ENCODE assay signal across 8 cellular contexts in the genomic region with DNA sequence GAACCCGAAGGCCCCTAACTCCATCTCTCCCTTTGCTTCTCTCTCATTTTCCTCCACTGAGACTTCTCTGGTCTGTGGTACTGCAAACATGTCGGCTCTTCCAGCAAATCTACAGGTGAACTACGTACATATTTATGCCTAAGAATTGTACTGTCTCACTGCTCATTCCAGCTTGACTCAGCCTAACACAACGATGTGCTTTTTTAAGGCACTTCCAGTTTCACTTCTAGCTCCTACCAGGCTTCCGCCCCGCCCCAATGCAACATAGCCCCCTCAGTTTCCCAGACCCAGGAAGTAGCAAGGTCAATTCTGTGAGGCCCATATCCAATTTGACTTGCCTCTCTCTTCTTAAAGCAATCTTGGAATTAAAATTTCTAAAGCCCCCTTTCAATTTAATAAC.
A peak's percentile ranks its signal among the peaks of the same experiment; 100 is the strongest.
DNase-seq lines count a peak whose midpoint lies in the region; ATAC-seq, FAIRE-seq and TF ChIP-seq lines count a peak whose summit lies in the region.

No MANE protein-coding gene starts in this region.

- TF ChIP-seq POLR2A in esophagus squamous epithelium (IDR thresholded peaks at IDR 0.05): no peak

- peak overlapping the region; percentile 3 for H3K27ac Mint-ChIP-seq in Caco-2 (ENCODE audit: unreplicated experiment)

- ATAC-seq in GM21528 (IDR thresholded peaks at IDR 0.05; ENCODE audit: low FRiP score, unreplicated experiment) (peak; percentile 87), pancreas (peak; percentile 46 to 92 (median 84)), HG03045 (IDR thresholded peaks at IDR 0.05; ENCODE audit: unreplicated experiment) (no peak)

- H3K4me3 Mint-ChIP-seq in Caco-2 (ENCODE audit: unreplicated experiment): no peak overlapping the region

- H3K27ac ChIP-seq in esophagus squamous epithelium (peak overlapping the region; percentile 68 to 84 (median 80)), pancreas (peak overlapping the region; percentile 27 to 56 (median 38))

- peak; percentile 51 for FAIRE-seq in pancreas (lab: Jason Lieb, UNC)

- no peaks in the 10 kb centered on the region for H3K36me3 Mint-ChIP-seq in Caco-2 (ENCODE audit: insufficient read depth, unreplicated experiment)

- intact Hi-C loops in Caco-2 (cut with micrococcal nuclease; ENCODE audit: unreplicated experiment) (no loop called here), esophagus squamous epithelium (cut with DNase I) (no loop called here), pancreas (cut with DNase I) (no loop called here)

- TF ChIP-seq CTCF in Caco-2 (IDR thresholded peaks at IDR 0.05; ENCODE audit: insufficient read depth in 1 of 2, low read depth in 1 of 2, low read length in 1 of 2, severe bottlenecking in 1 of 2, unreplicated experiment in 1 of 2) (no peak), esophagus squamous epithelium (IDR thresholded peaks at IDR 0.05) (no peak), pancreas (IDR thresholded peaks at IDR 0.05) (no peak)

- DNase-seq in Caco-2: no peak
- DNase-seq in MG63: peak; percentile 85
- peak; percentile 40 for DNase-seq in activated T-cell treated with anti-CD3 and anti-CD28 coated beads for 24 hours (ENCODE audit: low read depth)
- no peak for DNase-seq in esophagus squamous epithelium (lab: John Stamatoyannopoulos, UW)
- peak in 1 of 6 donors; percentile 7 for DNase-seq in pancreas
- no peak for DNase-seq in NCI-H510A (lab: John Stamatoyannopoulos, UW)

- no TSS peak for BruUV-seq in Caco-2 (replicated peaks; lab: Mats Ljungman, UMichigan)

- WGBS in esophagus squamous epithelium, 2 donors: 2 to 11% methylated on average over 6 of the region's 6 CpGs
- 47 to 52% methylated on average over 6 of the region's 6 CpGs for WGBS in pancreas, 2 donors

- H3K4me3 ChIP-seq in Caco-2 (ENCODE audit: low read depth, low read length) (no peak overlapping the region), MG63 (peak overlapping the region; percentile 33), esophagus squamous epithelium (peak overlapping the region; percentile 7 to 59 (median 32)), pancreas (peak overlapping the region in 1 of 4 donors; percentile 14)

- H3K36me3 ChIP-seq in Caco-2 (ENCODE audit: control insufficient read depth, insufficient read depth, low read length) (no peaks in the 10 kb centered on the region), MG63 (peaks cover 15% of the 10 kb centered on the region), esophagus squamous epithelium (no peaks in the 10 kb centered on the region), pancreas (no peaks in the 10 kb centered on the region)

- H3K27me3 Mint-ChIP-seq in Caco-2 (ENCODE audit: insufficient read depth, unreplicated experiment): no peaks in the 10 kb centered on the region

- H3K9me3 ChIP-seq in Caco-2: no peaks in the 10 kb centered on the region
- no peaks in the 10 kb centered on the region for H3K9me3 ChIP-seq in MG63
- H3K9me3 ChIP-seq in esophagus squamous epithelium: no peaks in the 10 kb centered on the region
- H3K9me3 ChIP-seq in pancreas: no peaks in the 10 kb centered on the region

- POLR2A ChIA-PET in Caco-2 (lab: Charles Lee): no interaction called here

- no peaks in the 10 kb centered on the region for H3K4me1 Mint-ChIP-seq in Caco-2 (ENCODE audit: low read depth, unreplicated experiment)

- no peaks in the 10 kb centered on the region for H3K9me3 Mint-ChIP-seq in Caco-2 (ENCODE audit: unreplicated experiment)

- CTCF ChIA-PET in Caco-2 (lab: Charles Lee): no interaction called here

- H3K4me1 ChIP-seq in Caco-2: no peaks in the 10 kb centered on the region
- H3K4me1 ChIP-seq in esophagus squamous epithelium: peaks cover 7 to 25% (median 17%) of the 10 kb centered on the region in 3 donors
- peaks cover 0 to 11% (median 5%) of the 10 kb centered on the region in 3 donors for H3K4me1 ChIP-seq in pancreas

- H3K27me3 ChIP-seq in Caco-2 (replicated peaks; ENCODE audit: control insufficient read depth, insufficient read depth, low read length) (no peaks in the 10 kb centered on the region), MG63 (no peaks in the 10 kb centered on the region), esophagus squamous epithelium (no peaks in the 10 kb centered on the region), pancreas (no peaks in the 10 kb centered on the region)

Comparison
In these comparisons a context has a peak if more than half of its experiments do, and no peak if none do; other contexts are left out.
1. DNase-seq: peak in MG63 (single experiment) and activated T-cell treated with anti-CD3 and anti-CD28 coated beads for 24 hours (single experiment); none in Caco-2 (0 of 2), esophagus squamous epithelium (single experiment) and NCI-H510A (single experiment).